In the genomic region with DNA sequence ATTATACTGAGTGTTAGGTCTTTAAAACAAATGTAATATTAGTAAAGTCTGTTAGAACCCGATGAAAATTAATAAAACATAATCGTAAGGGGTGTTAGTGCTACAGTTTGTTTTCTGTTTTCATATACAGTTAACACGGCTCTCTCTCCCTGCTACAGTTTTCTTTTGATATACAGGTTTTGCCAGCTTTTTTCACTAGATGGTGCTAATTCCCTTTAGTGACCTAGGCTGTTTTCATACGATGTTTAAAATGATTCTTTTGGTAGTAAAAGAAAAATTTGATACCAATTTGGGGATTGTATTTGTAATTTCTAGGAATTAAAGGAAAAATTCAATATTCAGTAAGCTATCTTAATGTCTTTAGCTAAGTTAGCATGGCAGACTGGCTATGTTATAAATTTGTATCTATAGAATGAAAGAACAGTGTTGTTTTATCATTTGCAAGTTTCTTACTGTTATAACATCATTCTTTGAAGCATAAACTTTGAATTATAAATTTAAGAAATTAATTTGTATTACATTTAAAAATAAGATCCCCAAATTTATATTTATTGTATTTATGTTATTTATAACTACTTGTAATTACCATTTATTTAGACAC, we compare ENCODE assay signal across 8 cellular contexts. TPM values are rescaled to one million over a fixed set of nuclear protein-coding genes. Genes with fewer than 3 reads are reported as not detected.
A peak's percentile ranks its signal among the peaks of the same experiment; 100 is the strongest.
DNase-seq lines count a peak whose midpoint lies in the region; ATAC-seq and TF ChIP-seq lines count a peak whose summit lies in the region.

No MANE protein-coding gene starts in this region.

- H3K4me1 Mint-ChIP-seq in HFFc6 (ENCODE audit: low read depth), result peaks cover 60% of the 10 kb centered on the region
- peaks cover 7% of the 10 kb centered on the region for H3K4me1 Mint-ChIP-seq in stimulated activated memory B cell treated with anti-CD40 and anti-IgM and Interleukin-4, amounts not matched to agents 10 μg/mL and 1 μg/mL and 100 μg/mL, for 72 hours

- intact Hi-C loops in right lobe of liver (cut with DNase I), result no loop called here

- no peak overlapping the region for H3K4me3 ChIP-seq in right lobe of liver

- no peaks in the 10 kb centered on the region for H3K36me3 ChIP-seq in right lobe of liver

- H3K9me3 ChIP-seq in right lobe of liver, result no peaks in the 10 kb centered on the region

- H3K27me3 Mint-ChIP-seq in HFFc6 (ENCODE audit: insufficient read depth), result peaks cover 2% of the 10 kb centered on the region; the same call in 1 of the 2 replicates
- H3K27me3 Mint-ChIP-seq in stimulated activated memory B cell treated with anti-CD40 and anti-IgM and Interleukin-4, amounts not matched to agents 10 μg/mL and 1 μg/mL and 100 μg/mL, for 72 hours, result no peaks in the 10 kb centered on the region

- no peak for TF ChIP-seq POLR2A in right lobe of liver (IDR thresholded peaks at IDR 0.05)

- peaks cover 33% of the 10 kb centered on the region for H3K36me3 Mint-ChIP-seq in HFFc6 (ENCODE audit: low read depth)
- H3K36me3 Mint-ChIP-seq in stimulated activated memory B cell treated with anti-CD40 and anti-IgM and Interleukin-4, amounts not matched to agents 10 μg/mL and 1 μg/mL and 100 μg/mL, for 72 hours, result peaks cover 28% of the 10 kb centered on the region

- ATAC-seq in right lobe of liver (peak; percentile 78 to 86 (median 83)), HG02852 (IDR thresholded peaks at IDR 0.05; ENCODE audit: unreplicated experiment) (no peak), HG03378 (IDR thresholded peaks at IDR 0.05; ENCODE audit: unreplicated experiment) (no peak)
- ATAC-seq in stimulated activated memory B cell treated with anti-CD40 and anti-IgM and Interleukin-4, amounts not matched to agents 10 μg/mL and 1 μg/mL and 100 μg/mL, for 72 hours, result no peak

- peaks cover 4% of the 10 kb centered on the region for H3K9me3 Mint-ChIP-seq in HFFc6
- H3K9me3 Mint-ChIP-seq in stimulated activated memory B cell treated with anti-CD40 and anti-IgM and Interleukin-4, amounts not matched to agents 10 μg/mL and 1 μg/mL and 100 μg/mL, for 72 hours, result no peaks in the 10 kb centered on the region

- WGBS in right lobe of liver (ENCODE audit: insufficient coverage, low coverage, low lambda C conversion rate, missing lambda C conversion rate), result 1% methylated on average over 4 of the region's 4 CpGs

- no peaks in the 10 kb centered on the region for H3K27me3 ChIP-seq in right lobe of liver

- TF ChIP-seq CTCF in HFFc6 (IDR thresholded peaks at IDR 0.05), result peak; percentile 85
- peak; percentile 66 to 74 (median 70) for TF ChIP-seq CTCF in right lobe of liver (IDR thresholded peaks at IDR 0.05)

- peak overlapping the region; percentile 29 for H3K27ac Mint-ChIP-seq in HFFc6
- no peak overlapping the region for H3K27ac Mint-ChIP-seq in stimulated activated memory B cell treated with anti-CD40 and anti-IgM and Interleukin-4, amounts not matched to agents 10 μg/mL and 1 μg/mL and 100 μg/mL, for 72 hours

- DNase-seq in COLO829 (ENCODE audit: low spot score) (peak; percentile 71), HFFc6 (peak; percentile 55), NOMO-1 treated with DMSO at 0.1 percent for 48 hours (lab: John Stamatoyannopoulos, UW; ENCODE audit: unreplicated experiment) (peak; percentile 49), cerebellum (ENCODE audit: low spot score) (peak; percentile 61), right lobe of liver (no peak)

- no peak overlapping the region for H3K4me3 Mint-ChIP-seq in HFFc6
- H3K4me3 Mint-ChIP-seq in stimulated activated memory B cell treated with anti-CD40 and anti-IgM and Interleukin-4, amounts not matched to agents 10 μg/mL and 1 μg/mL and 100 μg/mL, for 72 hours, result no peak overlapping the region

- no peak overlapping the region for H3K27ac ChIP-seq in right lobe of liver

- H3K4me1 ChIP-seq in right lobe of liver, result no peaks in the 10 kb centered on the region

RNA-seq across cellular contexts. Expression of gene APH1B, which starts 11.5 kb away (rescaled TPM):
- 10 to 100 TPM; 23.7 to 38.7 (median 33.6) TPM for total RNA-seq in HFFc6 (2021; fragmentation: NEBNext Ultra II Directional; extraction: Animal tissue kit (Norgen Biotek cat#: 25700))
- total RNA-seq in cerebellum (22.2 TPM), right lobe of liver (1 to 10 TPM; 2.2 to 7.4 (median 4.7) TPM)

Comparison
In these comparisons a context has a peak if more than half of its experiments do, and no peak if none do; other contexts are left out.
1. DNase-seq: peak in COLO829 (single experiment), HFFc6 (single experiment), NOMO-1 treated with DMSO at 0.1 percent for 48 hours (single experiment) and cerebellum (single experiment); none in right lobe of liver (0 of 3).
2. ATAC-seq: peak in right lobe of liver (4 of 4); none in HG02852 (single experiment), stimulated activated memory B cell treated with anti-CD40 and anti-IgM and Interleukin-4, amounts not matched to agents 10 μg/mL and 1 μg/mL and 100 μg/mL, for 72 hours (single experiment) and HG03378 (single experiment).